In the genomic region with DNA sequence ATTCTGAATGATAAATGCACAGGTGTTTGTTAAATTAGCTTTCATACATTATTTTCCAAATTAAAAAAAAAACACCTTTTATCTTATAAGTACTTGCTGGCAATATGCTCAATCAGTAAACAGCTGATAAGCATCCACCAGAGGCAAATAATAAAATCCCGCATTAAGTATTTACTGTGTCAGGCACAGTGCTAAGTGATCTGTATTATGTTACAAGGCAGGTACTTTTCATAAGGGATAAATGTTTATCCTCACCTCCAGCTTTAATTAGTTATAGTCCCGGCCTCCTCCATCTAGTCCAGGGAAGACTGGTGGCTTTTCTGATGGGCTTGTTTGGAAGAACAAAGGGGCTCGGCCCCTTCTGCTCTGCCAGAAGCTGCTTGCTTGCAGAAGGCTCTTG, we compare ENCODE assay signal across 24 cellular contexts.
DNase-seq lines count a peak whose midpoint lies in the region; TF ChIP-seq lines count a peak whose summit lies in the region.
"Had no signal": no experiment of that assay in that cellular context is flagged by ENCODE, and none has a peak within 500 bp of the region (broad histone marks: within the 10 kb centered on the region; RNA-seq: fewer than 3 reads in every experiment).

No MANE protein-coding gene starts in this region.

- H3K9me3 Mint-ChIP-seq in nephron progenitor cell, result peaks cover 8% of the 10 kb centered on the region
- H3K9me3 Mint-ChIP-seq: activated T-cell treated with anti-CD3 and anti-CD28 coated beads, Interleukin-2, amount 50 U/mL, for 72 hours; CD8-positive, alpha-beta memory T cell; H9; stimulated activated naive CD8-positive, alpha-beta T cell treated with anti-CD3 and anti-CD28 coated beads, Interleukin-15, amount 100 ng/mL, for 72 hours had no signal

- H3K4me3 Mint-ChIP-seq in nephron progenitor cell, result no peak overlapping the region
- H3K4me3 Mint-ChIP-seq: activated T-cell treated with anti-CD3 and anti-CD28 coated beads, Interleukin-2, amount 50 U/mL, for 72 hours; CD8-positive, alpha-beta memory T cell; H9; naive thymus-derived CD4-positive, alpha-beta T cell; stimulated activated naive CD8-positive, alpha-beta T cell treated with anti-CD3 and anti-CD28 coated beads, Interleukin-15, amount 100 ng/mL, for 72 hours had no signal

- peaks cover 43% of the 10 kb centered on the region for H3K36me3 Mint-ChIP-seq in nephron progenitor cell (ENCODE audit: low read depth)

- H3K27ac Mint-ChIP-seq in nephron progenitor cell, result peak overlapping the region; percentile 24
- H3K27ac Mint-ChIP-seq: H9 had no signal

- H3K27me3 Mint-ChIP-seq in nephron progenitor cell (ENCODE audit: low read depth, poor library complexity), result no peaks in the 10 kb centered on the region
- H3K27me3 Mint-ChIP-seq: CD8-positive, alpha-beta memory T cell; naive thymus-derived CD4-positive, alpha-beta T cell; stimulated activated naive CD8-positive, alpha-beta T cell treated with anti-CD3 and anti-CD28 coated beads, Interleukin-15, amount 100 ng/mL, for 72 hours had no signal

- no peak for TF ChIP-seq CTCF in nephron progenitor cell (IDR thresholded peaks at IDR 0.05)

- DNase-seq in NCI-H1092 treated with DMSO at 0.1 percent for 48 hours (lab: John Stamatoyannopoulos, UW), result peak; percentile 34
- no peak for DNase-seq in NCI-H1092 (lab: John Stamatoyannopoulos, UW)
- DNase-seq in COR-L47 (lab: John Stamatoyannopoulos, UW), result peak; percentile 6
- DNase-seq in NCI-H2196 treated with DMSO at 0.1 percent for 48 hours (lab: John Stamatoyannopoulos, UW; ENCODE audit: unreplicated experiment), result peak; percentile 64
- DNase-seq in nephron progenitor cell, result no peak
- DNase-seq in activated effector memory CD4-positive, alpha-beta T cell treated with anti-CD3 and anti-CD28 coated beads, Interleukin-2, amount 50 U/mL, for 16 hours, result no peak
- DNase-seq in NCI-H2171 treated with DMSO at 0.1 percent for 48 hours (lab: John Stamatoyannopoulos, UW), result no peak
- no peak for DNase-seq in NCI-H1436 (lab: John Stamatoyannopoulos, UW)
- DNase-seq: activated CD4-positive, alpha-beta T cell treated with anti-CD3 and anti-CD28 coated beads, Interleukin-2, amount 50 U/mL, for 1 hour; activated naive CD4-positive, alpha-beta T cell treated with Interleukin-2 at 50 U/mL for 16 hours; activated T-cell treated with anti-CD3 and anti-CD28 coated beads, Interleukin-2, amount 50 U/mL, for 72 hours; AML-193; brain microvascular endothelial cell; CD8-positive, alpha-beta memory T cell; DND-41; H9; naive thymus-derived CD4-positive, alpha-beta T cell; NCI-H146; NCI-H226; occipital lobe; Right ventricle myocardium superior; small intestine; stimulated activated naive CD8-positive, alpha-beta T cell treated with anti-CD3 and anti-CD28 coated beads, Interleukin-15, amount 100 ng/mL, for 72 hours; tibial artery had no signal

- peaks cover 6% of the 10 kb centered on the region for H3K4me1 Mint-ChIP-seq in nephron progenitor cell

Comparison
In these comparisons a context has a peak if more than half of its experiments do, and no peak if none do; other contexts are left out.
1. DNase-seq: peak in NCI-H1092 treated with DMSO at 0.1 percent for 48 hours (single experiment), COR-L47 (single experiment) and NCI-H2196 treated with DMSO at 0.1 percent for 48 hours (single experiment); none in NCI-H1092 (single experiment), nephron progenitor cell (single experiment), activated effector memory CD4-positive, alpha-beta T cell treated with anti-CD3 and anti-CD28 coated beads, Interleukin-2, amount 50 U/mL, for 16 hours (single experiment), NCI-H2171 treated with DMSO at 0.1 percent for 48 hours (single experiment) and NCI-H1436 (single experiment).